In the genomic region with DNA sequence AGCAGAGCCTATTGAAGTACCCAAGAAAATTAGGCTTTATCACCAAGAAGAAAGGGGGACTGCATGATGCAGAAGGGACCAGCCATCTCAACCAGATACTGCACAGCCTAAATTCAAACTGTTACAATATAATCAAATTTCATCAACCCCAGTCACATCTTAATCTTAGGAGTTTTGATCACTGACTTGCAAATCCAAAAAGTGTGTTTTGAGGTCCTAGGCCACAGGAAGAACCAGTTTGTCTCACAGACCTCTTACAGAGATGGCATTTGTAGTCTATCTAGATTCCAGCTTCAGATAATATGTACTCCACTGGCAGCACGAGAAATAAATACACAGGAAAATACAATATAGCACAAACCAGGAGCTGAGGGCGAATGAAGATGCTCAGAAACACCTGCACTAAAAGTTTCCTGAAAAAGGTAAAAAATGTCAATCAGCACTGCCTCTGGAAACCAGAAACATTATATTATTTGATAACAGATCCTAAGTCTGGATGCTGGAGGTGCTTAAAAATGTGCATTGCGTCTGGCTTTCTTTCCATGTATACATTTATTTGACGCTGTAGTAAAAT, we compare ENCODE assay signal across 8 cellular contexts. TPM values are rescaled to one million over a fixed set of nuclear protein-coding genes. Genes with fewer than 3 reads are reported as not detected.
DNase-seq lines count a peak whose midpoint lies in the region; ATAC-seq, FAIRE-seq and TF ChIP-seq lines count a peak whose summit lies in the region.

No MANE protein-coding gene starts in this region.

- no peaks in the 10 kb centered on the region for H4K20me1 ChIP-seq in SK-N-SH (ENCODE audit: insufficient read depth)

- H3K9ac ChIP-seq in SK-N-SH: peak overlapping the region; percentile 68
- peak overlapping the region; percentile 72 to 93 (median 74) for H3K9ac ChIP-seq in skeletal muscle tissue (ENCODE audit: low read depth in 1 of 3, low read length in 3 of 3)

- no peak for TF ChIP-seq POLR2A in esophagus squamous epithelium (IDR thresholded peaks at IDR 0.05)

- no peak for ATAC-seq in GM18907 (IDR thresholded peaks at IDR 0.05; ENCODE audit: unreplicated experiment)

- no peaks in the 10 kb centered on the region for H3F3A ChIP-seq in SK-N-SH (replicated peaks; ENCODE audit: insufficient read depth)

- H3K9me3 ChIP-seq in SK-N-SH: no peaks in the 10 kb centered on the region
- peaks cover 0 to 1% (median 0%) of the 10 kb centered on the region in 3 donors for H3K9me3 ChIP-seq in esophagus squamous epithelium
- H3K9me3 ChIP-seq in skeletal muscle tissue (ENCODE audit: control insufficient read depth in 3 of 3, low read length in 3 of 3): no peaks in the 10 kb centered on the region

- H3K79me2 ChIP-seq in SK-N-SH (ENCODE audit: insufficient read depth): no peaks in the 10 kb centered on the region

- no peak for FAIRE-seq in D721Med (lab: Jason Lieb, UNC)

- peak overlapping the region; percentile 65 for H3K4me2 ChIP-seq in SK-N-SH

- peak overlapping the region; percentile 89 for H2AFZ ChIP-seq in SK-N-SH (ENCODE audit: low read depth)

- H3K27me3 ChIP-seq in SK-N-SH (ENCODE audit: insufficient read depth) (no peaks in the 10 kb centered on the region), esophagus squamous epithelium (no peaks in the 10 kb centered on the region), skeletal muscle tissue (ENCODE audit: control insufficient read depth in 3 of 3, insufficient read depth in 3 of 3, low read length in 3 of 3) (no peaks in the 10 kb centered on the region)

- TF ChIP-seq RAD21 in SK-N-SH (IDR thresholded peaks at IDR 0.05; ENCODE audit: low read length): no peak

- POLR2A ChIA-PET in SK-N-SH (lab: Yijun Ruan, JAX): no interaction called here

- DNase-seq in GM12865 (ENCODE audit: low read depth) (no peak), SK-N-SH (no peak), esophagus squamous epithelium (lab: John Stamatoyannopoulos, UW) (no peak), GM19240 (ENCODE audit: insufficient read length, low spot score) (no peak), D721Med (ENCODE audit: insufficient read length, low spot score) (no peak)
- no peak for DNase-seq in activated CD8-positive, alpha-beta memory T cell treated with anti-CD3 and anti-CD28 coated beads, Interleukin-2, amount 50 U/mL, for 4 hours

- TF ChIP-seq CTCF in GM12865 (IDR thresholded peaks at IDR 0.05; ENCODE audit: insufficient read depth, low read depth, low read length, missing control alignments) (no peak), SK-N-SH (IDR thresholded peaks at IDR 0.05) (no peak), esophagus squamous epithelium (IDR thresholded peaks at IDR 0.05) (no peak), D721Med (IDR thresholded peaks at IDR 0.05; ENCODE audit: insufficient read depth, missing control alignments) (no peak)

- peak overlapping the region; percentile 81 to 94 for H3K27ac ChIP-seq in SK-N-SH (ENCODE audit: low read depth in 2 of 2, low read length in 1 of 2)
- peak overlapping the region; percentile 81 to 94 (median 90) for H3K27ac ChIP-seq in esophagus squamous epithelium
- peak overlapping the region; percentile 77 for H3K27ac ChIP-seq in skeletal muscle tissue (ENCODE audit: low read depth, low read length)

- intact Hi-C loops in esophagus squamous epithelium (cut with DNase I): no loop called here

- H3K36me3 ChIP-seq in SK-N-SH (replicated peaks in 1 of 2; ENCODE audit: control insufficient read depth in 1 of 2, insufficient read depth in 2 of 2, low read length in 1 of 2) (peaks cover 0 to 4% of the 10 kb centered on the region in 2 experiments), esophagus squamous epithelium (peaks cover 0 to 7% (median 0%) of the 10 kb centered on the region in 3 donors), skeletal muscle tissue (ENCODE audit: control insufficient read depth in 3 of 3, insufficient read depth in 3 of 3, low read length in 3 of 3) (peaks cover 0 to 5% (median 0%) of the 10 kb centered on the region in 3 donors)

- H3K9me2 ChIP-seq in SK-N-SH: no peaks in the 10 kb centered on the region

- H3K4me1 ChIP-seq in SK-N-SH (ENCODE audit: control insufficient read depth in 1 of 2, insufficient read depth in 2 of 2, low read depth in 1 of 2, low read length in 1 of 2): peaks cover 6 to 10% of the 10 kb centered on the region in 2 experiments; a peak in 3 of 4 replicates
- H3K4me1 ChIP-seq in esophagus squamous epithelium: peaks cover 5 to 37% (median 10%) of the 10 kb centered on the region in 3 donors
- peaks cover 4 to 12% (median 9%) of the 10 kb centered on the region in 3 donors for H3K4me1 ChIP-seq in skeletal muscle tissue (ENCODE audit: control insufficient read depth in 3 of 3, insufficient read depth in 3 of 3, low read length in 3 of 3)

- peak overlapping the region; percentile 94 for H3K4me3 ChIP-seq in GM12865 (ENCODE audit: low read depth, low read length)
- peak overlapping the region; percentile 66 for H3K4me3 ChIP-seq in SK-N-SH (ENCODE audit: low read depth in 2 of 2, low read length in 1 of 2)
- peak overlapping the region; percentile 31 to 75 (median 55) for H3K4me3 ChIP-seq in esophagus squamous epithelium
- H3K4me3 ChIP-seq in skeletal muscle tissue (ENCODE audit: low read length in 3 of 3): peak overlapping the region; percentile 68 to 96 (median 79)

- CTCF ChIA-PET in SK-N-SH (lab: Yijun Ruan, JAX): no interaction called here

- WGBS in SK-N-SH (ENCODE audit: low lambda C conversion rate): 10% methylated on average over 4 of the region's 4 CpGs
- WGBS in esophagus squamous epithelium, 2 donors: 11 to 17% methylated on average over 4 of the region's 4 CpGs

- no peak for TF ChIP-seq EP300 in SK-N-SH (IDR thresholded peaks at IDR 0.05; ENCODE audit: borderline replicate concordance in 1 of 2, low read depth in 1 of 2, low read length in 1 of 2)

TF ChIP-seq in SK-N-SH, 30 proteins besides CTCF, POLR2A, EP300 and RAD21 (continues in another document):
- TF ChIP-seq ELF1 (IDR thresholded peaks at IDR 0.05) (no peak), TCF12 (IDR thresholded peaks at IDR 0.05) (no peak), MAX (IDR thresholded peaks at IDR 0.05; ENCODE audit: low read depth) (no peak), FOXM1 (IDR thresholded peaks at IDR 0.05; ENCODE audit: low read depth) (no peak), POLR2AphosphoS5 (IDR thresholded peaks at IDR 0.05; ENCODE audit: low read depth, low read length) (no peak), FOSL2 (IDR thresholded peaks at IDR 0.05; ENCODE audit: borderline replicate concordance, low read depth) (no peak), TEAD4 (IDR thresholded peaks at IDR 0.05; ENCODE audit: borderline replicate concordance, insufficient read depth) (no peak), NRF1 (IDR thresholded peaks at IDR 0.05; ENCODE audit: low read depth, low read length) (no peak), SMC3 (IDR thresholded peaks at IDR 0.05; ENCODE audit: low read depth, low read length) (no peak), RCOR1 (IDR thresholded peaks at IDR 0.05; ENCODE audit: low read length) (no peak), SIN3A (IDR thresholded peaks at IDR 0.05; ENCODE audit: borderline replicate concordance, low read depth, low read length) (no peak), GATA2 (CRISPR knock-in tag; IDR thresholded peaks at IDR 0.05) (no peak)
- TF ChIP-seq, protein P1, sequence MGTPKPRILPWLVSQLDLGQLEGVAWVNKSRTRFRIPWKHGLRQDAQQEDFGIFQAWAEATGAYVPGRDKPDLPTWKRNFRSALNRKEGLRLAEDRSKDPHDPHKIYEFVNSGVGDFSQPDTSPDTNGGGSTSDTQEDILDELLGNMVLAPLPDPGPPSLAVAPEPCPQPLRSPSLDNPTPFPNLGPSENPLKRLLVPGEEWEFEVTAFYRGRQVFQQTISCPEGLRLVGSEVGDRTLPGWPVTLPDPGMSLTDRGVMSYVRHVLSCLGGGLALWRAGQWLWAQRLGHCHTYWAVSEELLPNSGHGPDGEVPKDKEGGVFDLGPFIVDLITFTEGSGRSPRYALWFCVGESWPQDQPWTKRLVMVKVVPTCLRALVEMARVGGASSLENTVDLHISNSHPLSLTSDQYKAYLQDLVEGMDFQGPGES (IDR thresholded peaks at IDR 0.05; ENCODE audit: low read depth, low read length): no peak
- TF ChIP-seq, protein P2, sequence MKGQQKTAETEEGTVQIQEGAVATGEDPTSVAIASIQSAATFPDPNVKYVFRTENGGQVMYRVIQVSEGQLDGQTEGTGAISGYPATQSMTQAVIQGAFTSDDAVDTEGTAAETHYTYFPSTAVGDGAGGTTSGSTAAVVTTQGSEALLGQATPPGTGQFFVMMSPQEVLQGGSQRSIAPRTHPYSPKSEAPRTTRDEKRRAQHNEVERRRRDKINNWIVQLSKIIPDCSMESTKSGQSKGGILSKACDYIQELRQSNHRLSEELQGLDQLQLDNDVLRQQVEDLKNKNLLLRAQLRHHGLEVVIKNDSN (IDR thresholded peaks at IDR 0.05; ENCODE audit: borderline replicate concordance, low read depth): no peak

RNA-seq across cellular contexts. Expression of gene BTN3A3, which starts 0.7 kb away (rescaled TPM):
- 6.9 and 8.8 TPM in 2 replicates for polyA plus RNA-seq in SK-N-SH (2012; rRNA removed)
- 6.3 and 7.3 TPM in 2 replicates for polyA plus RNA-seq in SK-N-SH (2012; cell fraction: cytosol; rRNA removed)
- 21.5 and 23.0 TPM in 2 replicates for polyA plus RNA-seq in SK-N-SH (2012; cell fraction: nucleus; rRNA removed)
- total RNA-seq in esophagus squamous epithelium (10 to 100 TPM in 2 of 4 donors, 1 to 10 TPM in 2; 2.2 to 12.3 (median 7.9) TPM), skeletal muscle tissue (20.9 TPM)

RNA-seq across cellular contexts. Expression of gene BTN2A1, which starts 18.1 kb away (rescaled TPM):
- 21.2 and 28.6 TPM in 2 replicates for polyA plus RNA-seq in SK-N-SH (2012; rRNA removed)
- 18.7 and 19.5 TPM in 2 replicates for polyA plus RNA-seq in SK-N-SH (2012; cell fraction: cytosol; rRNA removed)
- polyA plus RNA-seq in SK-N-SH (2012; cell fraction: nucleus; rRNA removed): 46.6 and 50.0 TPM in 2 replicates
- total RNA-seq in esophagus squamous epithelium (10 to 100 TPM in 1 of 4 donors, 1 to 10 TPM in 3; 5.9 to 11.4 (median 7.8) TPM), skeletal muscle tissue (8.4 TPM)

RNA-seq across cellular contexts. Expression of gene BTN3A1, which starts 37.6 kb away (rescaled TPM):
- polyA plus RNA-seq in SK-N-SH (2012; rRNA removed): 14.2 and 17.6 TPM in 2 replicates
- 11.9 and 13.4 TPM in 2 replicates for polyA plus RNA-seq in SK-N-SH (2012; cell fraction: cytosol; rRNA removed)
- 45.8 and 55.5 TPM in 2 replicates for polyA plus RNA-seq in SK-N-SH (2012; cell fraction: nucleus; rRNA removed)
- total RNA-seq in esophagus squamous epithelium (10 to 100 TPM in 2 of 4 donors, 1 to 10 TPM in 2; 4.2 to 14.4 (median 8.0) TPM), skeletal muscle tissue (17.2 TPM)

RNA-seq across cellular contexts. Expression of gene BTN2A2, which starts 56.7 kb away (rescaled TPM):
- polyA plus RNA-seq in SK-N-SH (2012; rRNA removed): 11.1 and 18.0 TPM in 2 replicates
- 7.2 and 8.9 TPM in 2 replicates for polyA plus RNA-seq in SK-N-SH (2012; cell fraction: cytosol; rRNA removed)
- polyA plus RNA-seq in SK-N-SH (2012; cell fraction: nucleus; rRNA removed): 31.9 and 47.9 TPM in 2 replicates
- 1 to 10 TPM; 1.7 to 8.4 (median 4.8) TPM for total RNA-seq in esophagus squamous epithelium
- 6.3 TPM for total RNA-seq in skeletal muscle tissue
